Comparison of ENCODE assay signal across 17 cellular contexts in the genomic region with DNA sequence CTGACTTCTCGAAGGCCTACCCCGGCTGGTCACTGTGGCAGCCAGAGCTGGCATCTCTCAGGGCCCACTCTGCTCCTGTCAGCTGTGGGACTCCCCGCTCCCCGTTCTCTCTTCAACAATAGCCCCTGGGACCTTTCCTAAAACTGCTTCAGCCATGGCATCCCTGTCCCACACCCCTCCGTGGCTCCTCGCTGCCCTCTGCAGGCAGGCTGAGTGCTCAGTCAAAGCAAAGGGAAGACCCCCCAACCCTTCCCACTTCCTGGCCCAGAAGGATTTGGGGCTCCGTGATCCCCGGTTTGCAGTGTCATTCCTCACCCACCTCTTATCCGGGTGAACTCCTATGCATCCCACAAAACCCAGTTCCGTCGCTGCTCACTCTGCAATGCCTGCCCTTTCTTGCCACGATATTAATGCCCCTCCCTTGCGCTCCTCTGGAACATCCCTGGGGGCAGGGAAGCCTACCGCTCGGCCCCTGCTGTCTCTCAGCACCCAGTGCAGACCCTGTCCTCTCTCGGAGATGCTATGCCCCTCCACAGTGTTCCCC. TPM values are rescaled to one million over a fixed set of nuclear protein-coding genes. Genes with fewer than 3 reads are reported as not detected.
DNase-seq lines count a peak whose midpoint lies in the region; ATAC-seq and TF ChIP-seq lines count a peak whose summit lies in the region.
"Had no signal": no experiment of that assay in that cellular context is flagged by ENCODE, and none has a peak within 500 bp of the region (broad histone marks: within the 10 kb centered on the region; RNA-seq: fewer than 3 reads in every experiment).

No MANE protein-coding gene starts in this region.

- CTCF ChIA-PET in RWPE1 (lab: Yijun Ruan, JAX), result interaction anchor here (0.6 kb wide), 1 partner anchor 17 kb away, joined by 3 read pairs; no protein-coding TSS in a partner anchor

- no peaks in the 10 kb centered on the region for H3K4me1 ChIP-seq in adrenal gland (replicated peaks in 1 of 2)
- H3K4me1 ChIP-seq: prostate gland had no signal

- TF ChIP-seq POLR2A in adrenal gland (IDR thresholded peaks at IDR 0.05), result no peak

- no peaks in the 10 kb centered on the region for H3K9me3 ChIP-seq in adrenal gland (replicated peaks in 1 of 3)
- H3K9me3 ChIP-seq: prostate gland had no signal

- DNase-seq in 8988T, result peak; percentile 91
- DNase-seq in RWPE1 (ENCODE audit: low spot score), result no peak
- DNase-seq in fibroblast of the aortic adventitia (ENCODE audit: low read depth), result no peak
- no peak for DNase-seq in GM19240 (ENCODE audit: insufficient read length, low spot score)
- no peak for DNase-seq in NCI-H1092 (lab: John Stamatoyannopoulos, UW)
- no peak for DNase-seq in adrenal gland
- DNase-seq: activated T-cell treated with anti-CD3 and anti-CD28 coated beads, Interleukin-2, amount 50 U/mL, for 1 hour; CD8-positive, alpha-beta memory T cell; foreskin melanocyte; KG1; NCI-H524; trophoblast cell had no signal

- no peaks in the 10 kb centered on the region for H3K36me3 ChIP-seq in adrenal gland (replicated peaks in 1 of 2)
- H3K36me3 ChIP-seq: prostate gland had no signal

- POLR2A ChIA-PET in RWPE1 (lab: Yijun Ruan, JAX; ENCODE audit: low non-redundant PET), result no interaction called here

- WGBS in adrenal gland, 4 donors, result 80 to 86% (median 81%) methylated on average over 13 to 16 of the region's 16 CpGs

- no peak overlapping the region for H3K4me3 ChIP-seq in fibroblast of the aortic adventitia (ENCODE audit: low read depth, low read length)
- H3K4me3 ChIP-seq in adrenal gland, result no peak overlapping the region
- H3K4me3 ChIP-seq: prostate gland had no signal

- TF ChIP-seq CTCF in GM12872 (IDR thresholded peaks at IDR 0.05; ENCODE audit: insufficient read depth, low read depth, low read length), result peak; percentile 57
- TF ChIP-seq CTCF in RWPE1 (conservative IDR thresholded peaks at IDR 0.05; ENCODE audit: low read depth), result no peak; the same call in 1 of the 2 replicates
- peak; percentile 23 for TF ChIP-seq CTCF in fibroblast of the aortic adventitia (IDR thresholded peaks at IDR 0.05; ENCODE audit: insufficient read depth, low read length)
- TF ChIP-seq CTCF in adrenal gland (IDR thresholded peaks at IDR 0.05), result peak in 1 of 6 experiments; percentile 10

- H3K27me3 ChIP-seq in adrenal gland, result no peaks in the 10 kb centered on the region

- ATAC-seq in GM21367 (IDR thresholded peaks at IDR 0.05; ENCODE audit: unreplicated experiment), result no peak

- H3K27ac ChIP-seq in RWPE1, result peak overlapping the region; percentile 99
- H3K27ac ChIP-seq in adrenal gland, result no peak overlapping the region
- H3K27ac ChIP-seq: prostate gland had no signal

- intact Hi-C loops in adrenal gland (cut with DNase I), result no loop called here

RNA-seq across cellular contexts. Expression of a gene that starts 1.6 kb away (rescaled TPM):
- total RNA-seq in fibroblast of the aortic adventitia (ENCODE audit: low replicate concordance) (not detected in 2 replicates), adrenal gland (100 to 1,000 TPM in 3 of 8 donors, 10 to 100 TPM in 1, 1 to 10 TPM in 2, under 1 TPM in 1, not detected in 1; 0.54 to 433 (median 23.6) TPM)
- polyA plus RNA-seq in adrenal gland, result 1,000 to 10,000 TPM in 1 of 3 donors, 100 to 1,000 TPM in 1, 10 to 100 TPM in 1; 55.2 to 1,253 (median 194) TPM
- total RNA-seq: CD8-positive, alpha-beta memory T cell; T-helper 1 cell treated with Interleukin-12 subunit alpha and Interleukin-12 subunit beta and Interleukin-4 antibody, amounts not matched to agents 30 ng/mL and 1 ng/mL, for 36 hours had no signal
- polyA plus RNA-seq: CD8-positive, alpha-beta memory T cell had no signal

RNA-seq across cellular contexts. Expression of a gene that starts 12.2 kb away (rescaled TPM):
- total RNA-seq in fibroblast of the aortic adventitia (ENCODE audit: low replicate concordance), result not detected in 2 replicates
- total RNA-seq in adrenal gland, result 1 to 10 TPM in 1 of 8 donors, under 1 TPM in 1, not detected in 6; 0.72 to 2.2 TPM
- polyA plus RNA-seq in adrenal gland, result 10 to 100 TPM in 2 of 3 donors, not detected in 1; 10.9 to 45.2 TPM
- total RNA-seq: CD8-positive, alpha-beta memory T cell; lower leg skin; prostate gland; T-helper 1 cell treated with Interleukin-12 subunit alpha and Interleukin-12 subunit beta and Interleukin-4 antibody, amounts not matched to agents 30 ng/mL and 1 ng/mL, for 36 hours had no signal
- polyA plus RNA-seq: CD8-positive, alpha-beta memory T cell had no signal

RNA-seq across cellular contexts. Expression of a gene that starts 34.0 kb away (rescaled TPM):
- total RNA-seq in fibroblast of the aortic adventitia (ENCODE audit: low replicate concordance), result 3.3 and 4.2 TPM in 2 replicates
- 100 to 1,000 TPM in 4 of 8 donors, 10 to 100 TPM in 4; 41.8 to 340 (median 118) TPM for total RNA-seq in adrenal gland
- 100 to 1,000 TPM in 2 of 3 donors, 10 to 100 TPM in 1; 96.5 to 307 (median 102) TPM for polyA plus RNA-seq in adrenal gland
- polyA plus RNA-seq: CD8-positive, alpha-beta memory T cell had no signal
